Comparison of ENCODE assay signal across 29 cellular contexts in the genomic region with DNA sequence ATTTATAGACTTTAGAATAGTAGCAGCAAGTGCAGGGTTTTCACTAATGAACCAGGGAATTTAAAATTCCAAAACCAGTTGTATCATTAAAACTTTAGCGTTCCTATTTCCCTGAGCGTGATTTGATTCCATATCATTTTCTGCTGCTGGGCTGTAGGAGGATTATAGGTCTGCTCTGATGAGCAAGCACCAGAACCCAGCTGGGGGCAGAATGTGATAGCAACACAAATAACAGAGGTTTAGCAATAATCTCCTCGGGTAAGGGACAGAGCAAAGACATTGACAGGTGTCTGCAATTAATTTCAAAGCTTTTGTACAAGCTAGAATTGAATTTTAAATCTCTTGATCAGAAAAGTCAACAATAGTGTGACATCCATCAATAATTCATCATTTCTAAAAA.
"Had no signal": no experiment of that assay in that cellular context is flagged by ENCODE, and none has a peak within 500 bp of the region (broad histone marks: within the 10 kb centered on the region; RNA-seq: fewer than 3 reads in every experiment).

No MANE protein-coding gene starts in this region.

- ATAC-seq: activated CD4-positive, alpha-beta T cell treated with anti-CD3 and anti-CD28 coated beads for 36 hours; activated CD4-positive, CD25-positive, alpha-beta regulatory T cell treated with anti-CD3 and anti-CD28 coated beads, Interleukin-2, amount 50 U/mL, for 24 hours; activated naive CD4-positive, alpha-beta T cell treated with anti-CD3 and anti-CD28 coated beads, Interleukin-2, amount 50 U/mL, for 72 hours; activated T-cell treated with anti-CD3 and anti-CD28 coated beads, Interleukin-2, amount 50 U/mL, for 4 hours; body of pancreas; PC-3; WTC11 had no signal

- DNase-seq: activated CD4-positive, alpha-beta T cell treated with anti-CD3 and anti-CD28 coated beads for 36 hours; activated CD4-positive, alpha-beta T cell treated with anti-CD3 and anti-CD28 coated beads, Interleukin-2, amount 10 ng/mL, durations not matched to agents 7 days and 5 days; activated CD4-positive, alpha-beta T cell treated with anti-CD3 and anti-CD28 coated beads, Interleukin-2, amount 50 U/mL, for 48 hours; activated CD8-positive, alpha-beta memory T cell treated with anti-CD3 and anti-CD28 coated beads, Interleukin-2, amount 50 U/mL, for 4 hours; activated gamma-delta T cell treated with Interleukin-2 at 50 U/mL for 16 hours; activated naive CD4-positive, alpha-beta T cell treated with anti-CD3 and anti-CD28 coated beads for 36 hours; activated T-cell treated with anti-CD3 and anti-CD28 coated beads for 4 hours; activated T-cell treated with anti-CD3 and anti-CD28 coated beads, Interleukin-2, amount 50 U/mL, for 4 hours; adrenal gland; body of pancreas; Karpas-422; KBM-7; NCI-H1105; NCI-H1436 treated with DMSO at 0.1 percent for 48 hours; NCI-H1694 treated with DMSO at 0.1 percent for 48 hours; NCI-H2029; NCI-H2171 treated with DMSO at 0.1 percent for 48 hours; NCI-H2227 treated with DMSO at 0.1 percent for 48 hours; NCI-H446; NCI-H510A treated with DMSO at 0.1 percent for 48 hours; NK-92 treated with Interleukin-12 subunit alpha and Interleukin-12 subunit beta, amount 100 ng/mL, for 24 hours; PC-3; Peyer's patch; RPMI8226; SHP77 treated with DMSO at 0.1 percent for 48 hours; SK-N-SH had no signal
